24 cellular contexts compared by ENCODE assay signal in genomic region chr7:153472516-153472915, GRCh38.
DNase-seq lines count a peak whose midpoint lies in the region; ATAC-seq, FAIRE-seq and TF ChIP-seq lines count a peak whose summit lies in the region.
"Had no signal": no experiment of that assay in that cellular context is flagged by ENCODE, and none has a peak within 500 bp of the region (broad histone marks: within the 10 kb centered on the region; RNA-seq: fewer than 3 reads in every experiment).

No MANE protein-coding gene starts in this region.

- no peak for TF ChIP-seq POLR2A in thyroid gland (IDR thresholded peaks at IDR 0.05)

- no peaks in the 10 kb centered on the region for H3K27me3 ChIP-seq in right cardiac atrium (ENCODE audit: control insufficient read depth, insufficient read depth)
- no peaks in the 10 kb centered on the region for H3K27me3 ChIP-seq in bronchial epithelial cell (ENCODE audit: control insufficient read depth, insufficient read depth, low read length)
- no peaks in the 10 kb centered on the region for H3K27me3 ChIP-seq in thyroid gland
- no peaks in the 10 kb centered on the region for H3K27me3 ChIP-seq in upper lobe of right lung
- H3K27me3 ChIP-seq: BE2C, BLaER1 had no signal

- intact Hi-C loops in right cardiac atrium (cut with DNase I) (no loop called here), left cardiac atrium (cut with DNase I) (no loop called here), thyroid gland (cut with DNase I) (no loop called here), upper lobe of right lung (cut with DNase I) (no loop called here)

- H3K9me3 ChIP-seq in right cardiac atrium (ENCODE audit: control insufficient read depth, low read length) (no peaks in the 10 kb centered on the region), thyroid gland (no peaks in the 10 kb centered on the region), upper lobe of right lung (no peaks in the 10 kb centered on the region)
- H3K9me3 ChIP-seq: BE2C, BLaER1 had no signal

- TF ChIP-seq CTCF in bronchial epithelial cell (IDR thresholded peaks at IDR 0.05; ENCODE audit: insufficient read depth, low read length, severe bottlenecking): no peak
- no peak for TF ChIP-seq CTCF in thyroid gland (IDR thresholded peaks at IDR 0.05)
- TF ChIP-seq CTCF in upper lobe of right lung (IDR thresholded peaks at IDR 0.05): no peak

- ATAC-seq in right cardiac atrium (no peak), left cardiac atrium (no peak), SK-N-SH treated with all-trans-retinoic acid at 6 μM for 48 hours (no peak), upper lobe of right lung (no peak)

- peak; percentile 47 for FAIRE-seq in bronchial epithelial cell (lab: Jason Lieb, UNC)
- FAIRE-seq: A204.1, D721Med, G401.6, GM12891, GM19239 had no signal

- 85% methylated on average over 7 of the region's 7 CpGs for WGBS in right cardiac atrium
- 40 to 57% methylated on average over 7 of the region's 7 CpGs for WGBS in thyroid gland, 2 donors

- H3K36me3 ChIP-seq in bronchial epithelial cell (ENCODE audit: control insufficient read depth, insufficient read depth, low read length) (no peaks in the 10 kb centered on the region), thyroid gland (no peaks in the 10 kb centered on the region), upper lobe of right lung (no peaks in the 10 kb centered on the region)
- H3K36me3 ChIP-seq: BE2C, BLaER1 had no signal

- H3K27ac ChIP-seq in right cardiac atrium (ENCODE audit: low read length) (peak overlapping the region; percentile 80), thyroid gland (peak overlapping the region in 2 of 3 donors; percentile 41 to 42), upper lobe of right lung (no peak overlapping the region)
- H3K27ac ChIP-seq: BLaER1 had no signal

- DNase-seq in right cardiac atrium: no peak
- no peak for DNase-seq in left cardiac atrium
- no peak for DNase-seq in bronchial epithelial cell (ENCODE audit: low read depth)
- DNase-seq in thyroid gland: peak; percentile 68 to 74
- no peak for DNase-seq in NCI-H524 (lab: John Stamatoyannopoulos, UW)
- DNase-seq in upper lobe of right lung: no peak
- DNase-seq: 8988T; ACHN; BE2C; C1 segment of cervical spinal cord; Calu3; CD4-positive, alpha-beta memory T cell; CD4-positive, CD25-positive, alpha-beta regulatory T cell; CD8-positive, alpha-beta memory T cell; COR-L47; DMS79 treated with DMSO at 0.1 percent for 48 hours; GF-D8 had no signal

- H3K4me1 ChIP-seq in right cardiac atrium (ENCODE audit: control insufficient read depth, insufficient read depth, low read length) (peaks cover 2% of the 10 kb centered on the region), thyroid gland (peaks cover 13 to 44% of the 10 kb centered on the region in 2 donors), upper lobe of right lung (no peaks in the 10 kb centered on the region)
- H3K4me1 ChIP-seq: BE2C, BLaER1 had no signal

- no peak overlapping the region for H3K4me3 ChIP-seq in right cardiac atrium (ENCODE audit: low read length)
- H3K4me3 ChIP-seq in bronchial epithelial cell (ENCODE audit: low read depth, low read length): no peak overlapping the region
- no peak overlapping the region for H3K4me3 ChIP-seq in thyroid gland (replicated peaks in 1 of 3)
- H3K4me3 ChIP-seq in upper lobe of right lung: no peak overlapping the region
- H3K4me3 ChIP-seq: BLaER1 had no signal

TF ChIP-seq in SK-N-SH treated with all-trans-retinoic acid at 6 μM for 48 hours, 23 proteins besides CTCF, POLR2A, EP300 and RAD21:
- TF ChIP-seq TCF4 (CRISPR knock-in tag; IDR thresholded peaks at IDR 0.05; ENCODE audit: borderline replicate concordance): no peak
- TF ChIP-seq SNAI2 (CRISPR knock-in tag; IDR thresholded peaks at IDR 0.05): no peak

Comparison
In these comparisons a context has a peak if more than half of its experiments do, and no peak if none do; other contexts are left out.
1. DNase-seq: peak in thyroid gland (2 of 2); none in right cardiac atrium (0 of 3), left cardiac atrium (single experiment), bronchial epithelial cell (single experiment), NCI-H524 (0 of 2) and upper lobe of right lung (single experiment).